11 cellular contexts compared by ENCODE assay signal in the genomic region with DNA sequence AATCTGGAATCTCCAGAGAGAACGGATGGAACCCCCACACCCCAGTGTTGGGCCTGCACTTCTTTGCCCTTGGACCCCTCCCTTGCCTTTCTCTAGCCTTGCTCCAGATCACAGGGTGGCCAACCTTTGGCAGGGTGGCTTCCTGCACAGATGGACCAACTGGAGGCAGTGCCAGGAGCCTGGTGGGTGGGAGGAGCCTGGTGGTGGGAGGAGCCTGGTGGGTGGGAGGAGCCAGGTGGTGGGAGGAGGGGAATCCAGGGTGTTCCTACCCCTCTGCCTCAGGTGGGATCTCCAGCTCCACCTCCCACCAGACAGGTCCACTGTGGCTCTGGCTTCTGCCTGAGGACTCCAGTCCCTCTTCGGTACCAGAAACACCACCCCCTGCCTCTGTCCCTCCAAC. TPM values are rescaled to one million over a fixed set of nuclear protein-coding genes. Genes with fewer than 3 reads are reported as not detected.
DNase-seq lines count a peak whose midpoint lies in the region; ATAC-seq and TF ChIP-seq lines count a peak whose summit lies in the region.
"Had no signal": no experiment of that assay in that cellular context is flagged by ENCODE, and none has a peak within 500 bp of the region (broad histone marks: within the 10 kb centered on the region; RNA-seq: fewer than 3 reads in every experiment).

No MANE protein-coding gene starts in this region.

- DNase-seq in stimulated activated naive CD8-positive, alpha-beta T cell treated with anti-CD3 and anti-CD28 coated beads, Interleukin-15, Interleukin-2, amounts not matched to agents 100 U/mL and 50 U/mL, for 24 hours = peak; percentile 43
- DNase-seq in stimulated activated naive CD8-positive, alpha-beta T cell treated with anti-CD3 and anti-CD28 coated beads, Interleukin-15, amount 100 ng/mL, for 72 hours = no peak
- peak; percentile 67 for DNase-seq in activated T-cell treated with anti-CD3 and anti-CD28 coated beads, Interleukin-2, amount 50 U/mL, for 48 hours
- DNase-seq in mesothelial cell of epicardium (ENCODE audit: low spot score in 2 of 2, unreplicated experiment in 2 of 2) = no peak
- DNase-seq in central memory CD4-positive, alpha-beta T cell = no peak
- DNase-seq in NOMO-1 treated with dmso at 0.1 percent for 144 hours (lab: John Stamatoyannopoulos, UW; ENCODE audit: unreplicated experiment) = no peak
- DNase-seq: mammary epithelial cell had no signal

- peak; percentile 36 for ATAC-seq in stimulated activated naive CD8-positive, alpha-beta T cell treated with anti-CD3 and anti-CD28 coated beads, Interleukin-15, Interleukin-2, amounts not matched to agents 100 U/mL and 50 U/mL, for 24 hours
- ATAC-seq in stimulated activated naive CD8-positive, alpha-beta T cell treated with anti-CD3 and anti-CD28 coated beads, Interleukin-15, amount 100 ng/mL, for 72 hours = no peak
- ATAC-seq in HG03025 (IDR thresholded peaks at IDR 0.05; ENCODE audit: low FRiP score, unreplicated experiment) = no peak
- ATAC-seq in HG02642 (IDR thresholded peaks at IDR 0.05; ENCODE audit: poor library complexity, unreplicated experiment) = no peak

- TF ChIP-seq CTCF in mesothelial cell of epicardium (IDR thresholded peaks at IDR 0.05; ENCODE audit: unreplicated experiment) = no peak

- peaks cover 2% of the 10 kb centered on the region for H3K36me3 Mint-ChIP-seq in mesothelial cell of epicardium
- H3K36me3 Mint-ChIP-seq: CD14-positive monocyte had no signal

- H3K9me3 Mint-ChIP-seq in stimulated activated naive CD8-positive, alpha-beta T cell treated with anti-CD3 and anti-CD28 coated beads, Interleukin-15, amount 100 ng/mL, for 72 hours = no peaks in the 10 kb centered on the region
- no peaks in the 10 kb centered on the region for H3K9me3 Mint-ChIP-seq in mesothelial cell of epicardium

- H3K27ac Mint-ChIP-seq in stimulated activated naive CD8-positive, alpha-beta T cell treated with anti-CD3 and anti-CD28 coated beads, Interleukin-15, amount 100 ng/mL, for 72 hours = no peak overlapping the region
- H3K27ac Mint-ChIP-seq in mesothelial cell of epicardium = peak overlapping the region; percentile 73
- H3K27ac Mint-ChIP-seq: CD14-positive monocyte had no signal

- no peaks in the 10 kb centered on the region for H3K27me3 Mint-ChIP-seq in stimulated activated naive CD8-positive, alpha-beta T cell treated with anti-CD3 and anti-CD28 coated beads, Interleukin-15, amount 100 ng/mL, for 72 hours
- H3K27me3 Mint-ChIP-seq in mesothelial cell of epicardium (ENCODE audit: low read depth) = no peaks in the 10 kb centered on the region

- peaks cover 13% of the 10 kb centered on the region for H3K4me1 Mint-ChIP-seq in stimulated activated naive CD8-positive, alpha-beta T cell treated with anti-CD3 and anti-CD28 coated beads, Interleukin-15, amount 100 ng/mL, for 72 hours
- H3K4me1 Mint-ChIP-seq in mesothelial cell of epicardium = peaks cover 9% of the 10 kb centered on the region

- no peak overlapping the region for H3K4me3 Mint-ChIP-seq in stimulated activated naive CD8-positive, alpha-beta T cell treated with anti-CD3 and anti-CD28 coated beads, Interleukin-15, amount 100 ng/mL, for 72 hours
- H3K4me3 Mint-ChIP-seq in mesothelial cell of epicardium = no peak overlapping the region
- H3K4me3 Mint-ChIP-seq: CD14-positive monocyte had no signal

RNA-seq across cellular contexts. Expression of gene ORAI1, which starts 15.0 kb away (rescaled TPM):
- total RNA-seq in mesothelial cell of epicardium = 9.8 to 10.3 TPM (median 9.8 TPM) in 3 replicates

RNA-seq across cellular contexts. Expression of gene KDM2B, which starts 30.5 kb away (rescaled TPM):
- total RNA-seq in mesothelial cell of epicardium = 55.4 to 61.1 TPM (median 57.5 TPM) in 3 replicates

RNA-seq across cellular contexts. Expression of gene MORN3, which starts 58.1 kb away (rescaled TPM):
- total RNA-seq in mesothelial cell of epicardium = 0.69 to 1.2 TPM (median 0.99 TPM) in 3 replicates
- total RNA-seq: fibroblast of villous mesenchyme, mammary epithelial cell had no signal

Comparison
In these comparisons a context has a peak if more than half of its experiments do, and no peak if none do; other contexts are left out.
1. DNase-seq: peak in stimulated activated naive CD8-positive, alpha-beta T cell treated with anti-CD3 and anti-CD28 coated beads, Interleukin-15, Interleukin-2, amounts not matched to agents 100 U/mL and 50 U/mL, for 24 hours (single experiment) and activated T-cell treated with anti-CD3 and anti-CD28 coated beads, Interleukin-2, amount 50 U/mL, for 48 hours (2 of 2); none in stimulated activated naive CD8-positive, alpha-beta T cell treated with anti-CD3 and anti-CD28 coated beads, Interleukin-15, amount 100 ng/mL, for 72 hours (0 of 2), mesothelial cell of epicardium (0 of 2), central memory CD4-positive, alpha-beta T cell (single experiment) and NOMO-1 treated with dmso at 0.1 percent for 144 hours (single experiment).